9 cellular contexts compared by ENCODE assay signal in the genomic region with DNA sequence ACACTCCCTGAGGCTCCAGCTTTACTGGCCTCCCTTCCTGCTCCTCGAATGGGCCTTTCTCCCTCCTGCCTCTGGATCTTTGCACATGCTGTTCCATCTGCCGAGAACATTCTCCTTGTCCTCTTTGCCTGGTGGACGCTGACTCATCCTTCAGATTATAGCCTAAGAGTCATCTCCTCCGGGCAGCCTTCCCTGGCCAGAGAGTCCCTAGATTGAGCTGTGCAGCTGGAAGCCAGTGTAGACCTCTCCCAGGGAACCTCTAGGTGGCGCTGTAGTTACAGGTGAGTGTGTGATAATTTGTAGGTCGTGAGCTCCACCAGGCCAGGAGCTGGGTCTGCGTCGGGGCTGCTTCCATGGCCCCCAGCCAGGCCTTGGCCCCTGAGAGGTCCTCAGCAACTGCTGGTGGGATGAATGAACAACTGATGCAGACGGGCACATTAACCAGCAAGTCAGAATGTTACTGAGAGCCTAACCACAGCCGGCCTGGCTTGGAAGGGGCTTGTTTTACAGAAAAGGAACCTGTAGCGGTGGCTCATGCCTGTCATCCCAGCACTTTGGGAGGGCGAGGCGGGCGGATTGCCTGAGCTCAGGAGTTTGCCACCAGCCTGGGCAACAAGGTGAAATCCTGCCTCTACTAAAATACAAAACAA. TPM values are rescaled to one million over a fixed set of nuclear protein-coding genes. Genes with fewer than 3 reads are reported as not detected.
DNase-seq lines count a peak whose midpoint lies in the region; ATAC-seq and TF ChIP-seq lines count a peak whose summit lies in the region.
"Had no signal": no experiment of that assay in that cellular context is flagged by ENCODE, and none has a peak within 500 bp of the region (broad histone marks: within the 10 kb centered on the region; RNA-seq: fewer than 3 reads in every experiment).

No MANE protein-coding gene starts in this region.

- H3K27ac Mint-ChIP-seq in activated naive CD4-positive, alpha-beta T cell treated with anti-CD3 and anti-CD28 coated beads, Interleukin-2, amount 10 ng/mL, durations not matched to agents 7 days and 5 days, result peak overlapping the region; percentile 7

- peaks cover 68% of the 10 kb centered on the region for H3K27me3 ChIP-seq in left ventricle myocardium inferior (ENCODE audit: low read depth)

- intact Hi-C loops in left ventricle myocardium inferior (cut with micrococcal nuclease), result loop anchor here (10.0 kb wide), 1 partner anchor 62 kb away; no protein-coding TSS in a partner anchor

- POLR2A ChIA-PET in RWPE1 (lab: Yijun Ruan, JAX; ENCODE audit: low non-redundant PET), result no interaction called here

- TF ChIP-seq CTCF in RWPE1 (conservative IDR thresholded peaks at IDR 0.05; ENCODE audit: low read depth) (peak; percentile 66), left ventricle myocardium inferior (IDR thresholded peaks at IDR 0.05; ENCODE audit: borderline replicate concordance) (peak; percentile 38)

- H3K4me3 ChIP-seq in left ventricle myocardium inferior, result no peak overlapping the region

- CTCF ChIA-PET in RWPE1 (lab: Yijun Ruan, JAX), result interaction anchor here (0.6 to 1.2 kb wide), 6 partner anchors 12 to 926 kb away, joined by 3 to 4 read pairs (median 3); no protein-coding TSS in a partner anchor
- CTCF ChIA-PET in activated naive CD4-positive, alpha-beta T cell treated with anti-CD3 and anti-CD28 coated beads, Interleukin-2, amount 10 ng/mL, durations not matched to agents 7 days and 5 days (lab: Charles Lee), result interaction anchor here (0.6 to 5.5 kb wide), 15 partner anchors 9 to 1077 kb away, joined by 3 to 103 read pairs (median 3); no protein-coding TSS in a partner anchor

- DNase-seq in ELR (ENCODE audit: low read depth), result peak; percentile 92
- peak; percentile 24 to 30 for DNase-seq in Kasumi-1 (lab: John Stamatoyannopoulos, UW)
- DNase-seq in RWPE1 (ENCODE audit: low spot score), result peak; percentile 55
- DNase-seq in activated naive CD4-positive, alpha-beta T cell treated with anti-CD3 and anti-CD28 coated beads, Interleukin-2, amount 10 ng/mL, durations not matched to agents 7 days and 5 days, result peak; percentile 67
- DNase-seq in left ventricle myocardium inferior, result no peak
- peak; percentile 67 for DNase-seq in stimulated activated CD4-positive, alpha-beta T cell treated with anti-CD3 and anti-CD28 coated beads, Interleukin-15, amount 100 ng/mL, for 24 hours

- peaks cover 16% of the 10 kb centered on the region for H3K27me3 Mint-ChIP-seq in activated naive CD4-positive, alpha-beta T cell treated with anti-CD3 and anti-CD28 coated beads, Interleukin-2, amount 10 ng/mL, durations not matched to agents 7 days and 5 days

- no peaks in the 10 kb centered on the region for H3K4me1 ChIP-seq in left ventricle myocardium inferior

- H3K27ac ChIP-seq in RWPE1, result no peak overlapping the region
- H3K27ac ChIP-seq in left ventricle myocardium inferior (replicated peaks), result no peak overlapping the region

- H3K9me3 ChIP-seq in left ventricle myocardium inferior (replicated peaks), result no peaks in the 10 kb centered on the region

- no peak overlapping the region for H3K4me3 Mint-ChIP-seq in activated naive CD4-positive, alpha-beta T cell treated with anti-CD3 and anti-CD28 coated beads, Interleukin-2, amount 10 ng/mL, durations not matched to agents 7 days and 5 days

- H3K9me3 Mint-ChIP-seq in activated naive CD4-positive, alpha-beta T cell treated with anti-CD3 and anti-CD28 coated beads, Interleukin-2, amount 10 ng/mL, durations not matched to agents 7 days and 5 days, result no peaks in the 10 kb centered on the region

- ATAC-seq in HG03280 (IDR thresholded peaks at IDR 0.05; ENCODE audit: unreplicated experiment) (no peak), GM18519 (IDR thresholded peaks at IDR 0.05; ENCODE audit: low FRiP score, unreplicated experiment) (no peak)

- H3K36me3 Mint-ChIP-seq in activated naive CD4-positive, alpha-beta T cell treated with anti-CD3 and anti-CD28 coated beads, Interleukin-2, amount 10 ng/mL, durations not matched to agents 7 days and 5 days, result no peaks in the 10 kb centered on the region

- no peaks in the 10 kb centered on the region for H3K4me1 Mint-ChIP-seq in activated naive CD4-positive, alpha-beta T cell treated with anti-CD3 and anti-CD28 coated beads, Interleukin-2, amount 10 ng/mL, durations not matched to agents 7 days and 5 days

- no peaks in the 10 kb centered on the region for H3K36me3 ChIP-seq in left ventricle myocardium inferior

RNA-seq across cellular contexts. Expression of a gene that starts 8.7 kb away (rescaled TPM):
- not detected for total RNA-seq in left ventricle myocardium inferior
- total RNA-seq: urinary bladder had no signal

RNA-seq across cellular contexts. Expression of a gene that starts 20.8 kb away (rescaled TPM):
- 0.08 TPM for total RNA-seq in left ventricle myocardium inferior

RNA-seq across cellular contexts. Expression of a gene that starts 40.5 kb away (rescaled TPM):
- total RNA-seq in left ventricle myocardium inferior, result not detected
